In the genomic region with DNA sequence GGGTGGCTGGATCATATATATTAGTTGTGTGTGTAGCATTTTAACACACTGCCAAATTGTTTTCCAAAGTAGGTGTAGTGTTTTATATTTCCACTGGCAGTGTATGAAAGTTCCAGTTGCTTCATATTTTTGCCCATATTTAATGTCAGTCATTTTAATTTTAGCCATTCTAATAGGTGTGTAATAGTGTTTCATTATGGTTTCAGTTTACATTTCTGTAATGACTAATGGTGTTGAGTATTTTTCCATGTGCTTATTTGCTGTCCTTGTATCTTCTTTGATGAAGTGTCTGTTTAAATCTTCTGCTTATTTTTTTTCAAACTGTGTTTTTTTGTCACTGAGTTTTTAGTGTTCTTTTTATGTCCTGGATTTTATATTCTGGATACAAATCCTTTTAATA, we compare ENCODE assay signal across 20 cellular contexts.
A peak's percentile ranks its signal among the peaks of the same experiment; 100 is the strongest.
DNase-seq lines count a peak whose midpoint lies in the region; ATAC-seq and TF ChIP-seq lines count a peak whose summit lies in the region.
"Had no signal": no experiment of that assay in that cellular context is flagged by ENCODE, and none has a peak within 500 bp of the region (broad histone marks: within the 10 kb centered on the region; RNA-seq: fewer than 3 reads in every experiment).

No MANE protein-coding gene starts in this region.

- H3K4me3 ChIP-seq in fibroblast of mammary gland (ENCODE audit: control insufficient read depth, low read depth, low read length) = no peak overlapping the region
- H3K4me3 ChIP-seq: BLaER1, colonic mucosa, esophagus muscularis mucosa, thoracic aorta had no signal

- DNase-seq in fibroblast of mammary gland (ENCODE audit: low read depth) (peak; percentile 18), NCI-H82 treated with DMSO at 0.1 percent for 48 hours (lab: John Stamatoyannopoulos, UW; ENCODE audit: unreplicated experiment) (no peak), cerebellar nuclear complex (lab: John Stamatoyannopoulos, UW) (no peak), DMS153 (lab: John Stamatoyannopoulos, UW) (no peak)
- DNase-seq: activated CD8-positive, alpha-beta memory T cell treated with anti-CD3 and anti-CD28 coated beads, Interleukin-2, amount 50 U/mL, for 4 hours; anterior cingulate cortex; colonic mucosa; DMS79; hypothalamus; Kasumi-1; NCI-H510A treated with DMSO at 0.1 percent for 48 hours; OCI-M1; posterior cingulate gyrus had no signal

- no peak for TF ChIP-seq CTCF in fibroblast of mammary gland (conservative IDR thresholded peaks at IDR 0.05; ENCODE audit: control insufficient read depth, insufficient read depth, low read depth, low read length)

- ATAC-seq in GM18508 (IDR thresholded peaks at IDR 0.05; ENCODE audit: insufficient read depth, unreplicated experiment) (peak; percentile 51), GM18909 (IDR thresholded peaks at IDR 0.05; ENCODE audit: poor library complexity, unreplicated experiment) (peak; percentile 55), HG03520 (IDR thresholded peaks at IDR 0.05; ENCODE audit: unreplicated experiment) (peak; percentile 73), GM21423 (IDR thresholded peaks at IDR 0.05; ENCODE audit: unreplicated experiment) (no peak)
